In genomic region chr2:134127496-134127895, GRCh38 we compare ENCODE assay signal across 10 cellular contexts.
DNase-seq lines count a peak whose midpoint lies in the region; ATAC-seq, FAIRE-seq and TF ChIP-seq lines count a peak whose summit lies in the region.
"Had no signal": no experiment of that assay in that cellular context is flagged by ENCODE, and none has a peak within 500 bp of the region (broad histone marks: within the 10 kb centered on the region; RNA-seq: fewer than 3 reads in every experiment).

No MANE protein-coding gene starts in this region.

- FAIRE-seq in GM18507 (lab: Jason Lieb, UNC): no peak
- FAIRE-seq: G401.6 had no signal

- intact Hi-C loops in adrenal gland (cut with DNase I): loop anchor here in 1 of 2 donors (10.0 kb wide), 3 partner anchors 47 to 117 kb away; no protein-coding TSS in a partner anchor

- peak; percentile 25 for DNase-seq in GM18507 (ENCODE audit: extremely low spot score, insufficient read length, low read depth)
- peak; percentile 28 for DNase-seq in activated CD8-positive, alpha-beta memory T cell treated with anti-CD3 and anti-CD28 coated beads, Interleukin-2, amount 50 U/mL, for 1 hour (ENCODE audit: extremely low read depth)
- DNase-seq in stimulated activated CD4-positive, alpha-beta T cell treated with anti-CD3 and anti-CD28 coated beads, Interleukin-12 subunit alpha, Interleukin-12 subunit beta, amount 100 ng/mL, for 24 hours (ENCODE audit: low read depth in 2 of 2): peak; percentile 47 to 60
- DNase-seq in adrenal gland: no peak
- no peak for DNase-seq in dedifferentiated amniotic fluid mesenchymal stem cell (ENCODE audit: extremely low spot score)
- no peak for DNase-seq in suprapubic skin (ENCODE audit: low spot score in 2 of 2)
- no peak for DNase-seq in GM03348 (ENCODE audit: low spot score)
- DNase-seq: hippocampal formation had no signal

- no peak for TF ChIP-seq EP300 in suprapubic skin (IDR thresholded peaks at IDR 0.05)

- TF ChIP-seq CTCF in adrenal gland (IDR thresholded peaks at IDR 0.05) (no peak), suprapubic skin (IDR thresholded peaks at IDR 0.05) (no peak)

- H3K4me3 ChIP-seq in adrenal gland (no peak overlapping the region), suprapubic skin (no peak overlapping the region)

- TF ChIP-seq POLR2A in adrenal gland (IDR thresholded peaks at IDR 0.05) (no peak), suprapubic skin (IDR thresholded peaks at IDR 0.05) (no peak)

- H3K27me3 ChIP-seq in adrenal gland: no peaks in the 10 kb centered on the region
- H3K27me3 ChIP-seq in suprapubic skin: no peaks in the 10 kb centered on the region

- H3K27ac ChIP-seq in adrenal gland (no peak overlapping the region), suprapubic skin (no peak overlapping the region)

- ATAC-seq in HG03103 (IDR thresholded peaks at IDR 0.05; ENCODE audit: low read depth, unreplicated experiment): peak; percentile 43

- H3K9me3 ChIP-seq in adrenal gland (replicated peaks in 1 of 3): no peaks in the 10 kb centered on the region
- no peaks in the 10 kb centered on the region for H3K9me3 ChIP-seq in suprapubic skin

- H3K4me1 ChIP-seq in adrenal gland (replicated peaks in 1 of 2) (peaks cover 0 to 28% of the 10 kb centered on the region in 2 donors), suprapubic skin (peaks cover 39% of the 10 kb centered on the region)

- WGBS in adrenal gland, 4 donors: 83 to 91% (median 85%) methylated on average over 7 of the region's 7 CpGs
- WGBS in suprapubic skin: 83% methylated on average over 7 of the region's 7 CpGs

- H3K36me3 ChIP-seq in adrenal gland (replicated peaks in 1 of 2): no peaks in the 10 kb centered on the region
- H3K36me3 ChIP-seq in suprapubic skin: no peaks in the 10 kb centered on the region

Comparison
In these comparisons a context has a peak if more than half of its experiments do, and no peak if none do; other contexts are left out.
1. DNase-seq: peak in GM18507 (single experiment), activated CD8-positive, alpha-beta memory T cell treated with anti-CD3 and anti-CD28 coated beads, Interleukin-2, amount 50 U/mL, for 1 hour (single experiment) and stimulated activated CD4-positive, alpha-beta T cell treated with anti-CD3 and anti-CD28 coated beads, Interleukin-12 subunit alpha, Interleukin-12 subunit beta, amount 100 ng/mL, for 24 hours (2 of 2); none in adrenal gland (0 of 7), dedifferentiated amniotic fluid mesenchymal stem cell (single experiment), suprapubic skin (0 of 2) and GM03348 (single experiment).